Comparison of ENCODE assay signal across 28 cellular contexts in the genomic region with DNA sequence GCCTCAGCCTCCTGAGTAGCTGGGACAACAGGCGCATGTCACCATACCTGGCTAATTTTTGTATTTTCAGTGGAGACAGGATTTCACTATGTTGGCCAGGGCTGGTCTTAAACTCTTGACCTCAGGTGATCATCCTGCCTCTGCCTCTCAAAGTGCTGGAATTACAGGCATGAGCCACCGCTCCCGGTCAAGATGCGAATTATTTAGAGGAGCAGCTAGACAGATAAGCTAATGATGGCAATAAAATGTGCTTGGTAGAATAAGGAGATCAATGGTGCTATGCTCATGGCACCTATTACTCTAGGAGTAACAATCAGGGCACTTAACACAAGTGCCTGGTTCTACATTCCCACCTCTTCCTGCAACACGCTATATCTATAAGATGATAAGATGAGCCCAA.
DNase-seq lines count a peak whose midpoint lies in the region; ATAC-seq, FAIRE-seq and TF ChIP-seq lines count a peak whose summit lies in the region.
"Had no signal": no experiment of that assay in that cellular context is flagged by ENCODE, and none has a peak within 500 bp of the region (broad histone marks: within the 10 kb centered on the region; RNA-seq: fewer than 3 reads in every experiment).

No MANE protein-coding gene starts in this region.

- TF ChIP-seq POLR2A in esophagus muscularis mucosa (IDR thresholded peaks at IDR 0.05; ENCODE audit: low read depth) (no peak), right lobe of liver (IDR thresholded peaks at IDR 0.05) (no peak), uterus (IDR thresholded peaks at IDR 0.05) (no peak)

- H3K27ac ChIP-seq in esophagus muscularis mucosa (replicated peaks in 1 of 4) (peak overlapping the region in 3 of 4 donors; percentile 54 to 70 (median 70)), right lobe of liver (peak overlapping the region; percentile 69 to 95 (median 91)), small intestine (ENCODE audit: low read depth in 1 of 2, low read length in 1 of 2) (peak overlapping the region in 1 of 2 donors; percentile 12), uterus (peak overlapping the region; percentile 72 to 83)
- H3K27ac ChIP-seq: C4-2B, RWPE1, SK-N-MC had no signal

- no peak for DNase-seq in esophagus muscularis mucosa (ENCODE audit: extremely low spot score)
- no peak for DNase-seq in right lobe of liver
- peak; percentile 77 for DNase-seq in small intestine
- DNase-seq in uterus, result no peak
- no peak for DNase-seq in Right ventricle myocardium inferior (ENCODE audit: missing footprints)
- DNase-seq in KG1 (lab: John Stamatoyannopoulos, UW), result no peak
- DNase-seq in left lobe of liver (ENCODE audit: low spot score), result no peak
- DNase-seq in NCI-H146 treated with DMSO at 0.1 percent for 48 hours (lab: John Stamatoyannopoulos, UW; ENCODE audit: unreplicated experiment), result no peak
- DNase-seq: CD8-positive, alpha-beta memory T cell; DMS 273 treated with DMSO at 0.1 percent for 48 hours; DMS79; EL; GDM1; H9; HFFc6; NCI-H1048; NCI-H1417 treated with DMSO at 0.1 percent for 48 hours; NCI-H187 treated with DMSO at 0.1 percent for 48 hours; NCI-H2171 treated with DMSO at 0.1 percent for 48 hours; NCI-H446 treated with DMSO at 0.1 percent for 48 hours; NCI-H526; NCI-H82; SHP77 treated with DMSO at 0.1 percent for 48 hours had no signal

- ATAC-seq in right lobe of liver, result no peak
- no peak for ATAC-seq in Right ventricle myocardium inferior
- no peak for ATAC-seq in left lobe of liver

- intact Hi-C loops in esophagus muscularis mucosa (cut with DNase I), result no loop called here
- intact Hi-C loops in right lobe of liver (cut with DNase I), result loop anchor here in 1 of 2 donors (10.0 kb wide), 1 partner anchor 56 kb away; no protein-coding TSS in a partner anchor
- intact Hi-C loops in uterus (cut with DNase I; ENCODE audit: low total_unique reads), result no loop called here
- intact Hi-C loops in Right ventricle myocardium inferior (cut with DNase I), result no loop called here

- H3K4me3 ChIP-seq in esophagus muscularis mucosa, result no peak overlapping the region
- H3K4me3 ChIP-seq in right lobe of liver, result no peak overlapping the region
- no peak overlapping the region for H3K4me3 ChIP-seq in small intestine (ENCODE audit: low read depth in 1 of 2, low read length in 2 of 2)
- no peak overlapping the region for H3K4me3 ChIP-seq in uterus
- H3K4me3 ChIP-seq: GM12878, GM23338, SK-N-MC had no signal

- no peak for TF ChIP-seq EP300 in esophagus muscularis mucosa (IDR thresholded peaks at IDR 0.05)

- no peak for FAIRE-seq in small intestine (lab: Jason Lieb, UNC)

- H3K36me3 ChIP-seq in esophagus muscularis mucosa, result no peaks in the 10 kb centered on the region
- no peaks in the 10 kb centered on the region for H3K36me3 ChIP-seq in right lobe of liver
- no peaks in the 10 kb centered on the region for H3K36me3 ChIP-seq in small intestine (ENCODE audit: control insufficient read depth in 2 of 2, insufficient read depth in 2 of 2, low read length in 2 of 2)
- H3K36me3 ChIP-seq in uterus, result no peaks in the 10 kb centered on the region

- WGBS in esophagus muscularis mucosa, result 99% methylated on average over 5 of the region's 5 CpGs
- WGBS in right lobe of liver (ENCODE audit: insufficient coverage, low coverage, low lambda C conversion rate, missing lambda C conversion rate), result 71% methylated on average over 5 of the region's 5 CpGs
- 23 to 65% (median 52%) methylated on average over 5 of the region's 5 CpGs for WGBS in small intestine, 3 donors

- no peak for TF ChIP-seq CTCF in esophagus muscularis mucosa (IDR thresholded peaks at IDR 0.05)
- TF ChIP-seq CTCF in right lobe of liver (IDR thresholded peaks at IDR 0.05), result no peak
- no peak for TF ChIP-seq CTCF in uterus (IDR thresholded peaks at IDR 0.05)

- peaks cover 0 to 11% (median 9%) of the 10 kb centered on the region in 4 donors for H3K4me1 ChIP-seq in esophagus muscularis mucosa
- peaks cover 0 to 57% (median 18%) of the 10 kb centered on the region in 4 donors for H3K4me1 ChIP-seq in right lobe of liver
- H3K4me1 ChIP-seq in small intestine (ENCODE audit: control insufficient read depth in 2 of 2, insufficient read depth in 1 of 2, low read depth in 1 of 2, low read length in 1 of 2), result no peaks in the 10 kb centered on the region
- no peaks in the 10 kb centered on the region for H3K4me1 ChIP-seq in uterus

- H3K9me3 ChIP-seq in esophagus muscularis mucosa (no peaks in the 10 kb centered on the region), right lobe of liver (no peaks in the 10 kb centered on the region), small intestine (ENCODE audit: control insufficient read depth, low read depth) (no peaks in the 10 kb centered on the region), uterus (no peaks in the 10 kb centered on the region)

- H3K27me3 ChIP-seq in esophagus muscularis mucosa (no peaks in the 10 kb centered on the region), right lobe of liver (no peaks in the 10 kb centered on the region), small intestine (ENCODE audit: control insufficient read depth in 2 of 2, insufficient read depth in 2 of 2, low read length in 2 of 2) (no peaks in the 10 kb centered on the region), uterus (no peaks in the 10 kb centered on the region)
